In the genomic region with DNA sequence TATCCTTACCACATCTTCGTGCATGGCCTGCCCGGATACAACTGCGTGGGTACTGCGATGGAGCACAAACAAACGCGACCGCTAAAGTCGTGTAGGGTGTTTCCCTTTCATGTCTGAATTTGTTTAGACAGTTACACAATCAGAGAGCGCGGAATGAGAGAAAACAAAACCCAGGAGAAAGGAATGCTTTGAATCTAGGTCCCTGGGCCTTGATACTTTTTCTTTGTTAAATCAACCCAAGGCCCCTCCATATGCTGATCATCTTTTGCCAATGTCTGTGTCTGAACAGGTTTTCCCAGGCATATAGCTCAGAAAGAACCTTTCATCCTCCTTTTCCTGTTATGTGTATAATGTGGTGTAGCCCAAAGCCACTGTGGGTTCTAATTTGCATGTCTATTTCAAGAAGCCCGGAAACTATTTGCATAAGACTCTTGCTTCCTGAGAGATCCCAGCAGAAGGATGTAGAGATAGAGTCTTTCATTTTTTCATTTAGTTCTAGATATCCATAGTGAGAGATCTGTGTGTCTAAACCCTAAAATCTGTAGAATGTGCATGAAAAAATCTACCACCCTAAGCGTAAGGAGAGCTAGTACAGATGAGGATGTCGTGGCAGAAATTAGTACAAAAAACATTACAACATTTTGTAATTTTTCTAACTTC, we compare ENCODE assay signal across 8 cellular contexts.
A peak's percentile ranks its signal among the peaks of the same experiment; 100 is the strongest.
DNase-seq lines count a peak whose midpoint lies in the region; ATAC-seq and TF ChIP-seq lines count a peak whose summit lies in the region.

No MANE protein-coding gene starts in this region.

- H3K4me1 Mint-ChIP-seq in CD14-positive monocyte, result peaks cover 19% of the 10 kb centered on the region

- H3K27ac Mint-ChIP-seq in CD14-positive monocyte, result peak overlapping the region in 6 of 7 donors; percentile 70 to 91 (median 84)

- no peak overlapping the region for H3K4me3 ChIP-seq in choroid plexus epithelial cell (ENCODE audit: low read depth, low read length)

- peak overlapping the region in 1 of 2 donors; percentile 64 for H3K4me3 Mint-ChIP-seq in CD14-positive monocyte

- ATAC-seq in GM19351 (IDR thresholded peaks at IDR 0.05; ENCODE audit: unreplicated experiment) (peak; percentile 59), HG03342 (IDR thresholded peaks at IDR 0.05; ENCODE audit: unreplicated experiment) (peak; percentile 62)

- no peaks in the 10 kb centered on the region for H3K36me3 Mint-ChIP-seq in CD14-positive monocyte

- peaks cover 20 to 44% (median 39%) of the 10 kb centered on the region in 3 donors for H3K27me3 Mint-ChIP-seq in CD14-positive monocyte (ENCODE audit: low read depth in 3 of 3)

- TF ChIP-seq CTCF in CD14-positive monocyte (IDR thresholded peaks at IDR 0.05), result no peak
- no peak for TF ChIP-seq CTCF in choroid plexus epithelial cell (conservative IDR thresholded peaks at IDR 0.05; ENCODE audit: low read depth, low read length)

- no peak overlapping the region for H3K27ac ChIP-seq in substantia nigra (ENCODE audit: low read depth, low read length, poor library complexity, severe bottlenecking)

- DNase-seq in CD14-positive monocyte (ENCODE audit: low spot score) (no peak), SK-N-DZ (ENCODE audit: low spot score) (peak; percentile 11), choroid plexus epithelial cell (ENCODE audit: low read depth) (peak; percentile 66), substantia nigra (lab: John Stamatoyannopoulos, UW) (no peak), posterior vena cava (ENCODE audit: low spot score) (no peak)
- DNase-seq in stimulated activated CD4-positive, alpha-beta T cell treated with anti-CD3 and anti-CD28 coated beads, Interleukin-2, amount 100 ng/mL, for 24 hours, result peak; percentile 37 to 51

- peaks cover 0 to 5% (median 2%) of the 10 kb centered on the region in 7 donors for H3K9me3 Mint-ChIP-seq in CD14-positive monocyte

- intact Hi-C loops in CD14-positive monocyte (cut with micrococcal nuclease), result no loop called here
- intact Hi-C loops in posterior vena cava (cut with DNase I), result no loop called here

Comparison
In these comparisons a context has a peak if more than half of its experiments do, and no peak if none do; other contexts are left out.
1. DNase-seq: peak in SK-N-DZ (single experiment), choroid plexus epithelial cell (single experiment) and stimulated activated CD4-positive, alpha-beta T cell treated with anti-CD3 and anti-CD28 coated beads, Interleukin-2, amount 100 ng/mL, for 24 hours (2 of 2); none in CD14-positive monocyte (single experiment), substantia nigra (0 of 49) and posterior vena cava (single experiment).